In the genomic region with DNA sequence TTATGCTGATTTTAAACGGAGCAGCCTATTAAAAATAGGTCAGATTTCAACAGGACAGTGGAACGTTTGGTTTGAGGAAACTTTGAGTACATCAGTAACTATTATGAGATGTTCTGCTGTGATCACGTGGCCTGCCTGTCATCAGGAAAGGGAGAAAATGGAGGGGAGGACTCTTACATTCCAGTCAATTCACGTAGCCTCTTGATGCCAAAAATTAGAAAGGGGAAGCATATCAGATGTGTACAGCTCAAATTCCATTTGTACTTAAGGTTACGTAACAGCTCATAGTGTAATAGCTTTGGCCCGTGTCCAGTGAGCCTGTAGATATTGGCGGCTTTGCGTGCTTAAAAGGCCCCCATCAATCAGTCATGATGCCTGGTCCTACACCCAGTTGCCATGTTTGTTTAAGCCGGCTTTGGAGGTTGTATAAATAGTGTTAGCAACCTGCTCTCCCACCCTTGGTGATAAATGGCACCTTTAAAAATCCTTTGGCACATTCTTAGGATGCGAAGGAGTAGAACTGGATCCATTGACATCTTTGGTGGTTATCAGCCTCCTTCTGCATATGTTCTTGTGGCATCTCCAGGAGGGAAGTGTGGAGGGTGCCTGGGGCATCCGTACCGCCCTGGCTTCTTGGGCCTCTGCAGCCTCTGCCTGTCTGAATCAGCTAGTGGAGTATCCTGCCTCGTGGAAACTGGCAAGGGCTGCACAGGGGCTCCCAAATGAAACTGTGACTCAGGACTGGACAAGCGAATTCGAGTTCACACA, we compare ENCODE assay signal across 9 cellular contexts.
DNase-seq lines count a peak whose midpoint lies in the region; ATAC-seq and TF ChIP-seq lines count a peak whose summit lies in the region.
"Had no signal": no experiment of that assay in that cellular context is flagged by ENCODE, and none has a peak within 500 bp of the region (broad histone marks: within the 10 kb centered on the region; RNA-seq: fewer than 3 reads in every experiment).

No MANE protein-coding gene starts in this region.

- no peaks in the 10 kb centered on the region for H3K4me1 Mint-ChIP-seq in natural killer cell
- H3K4me1 Mint-ChIP-seq: activated naive CD4-positive, alpha-beta T cell treated with anti-CD3 and anti-CD28 coated beads, Interleukin-2, amount 50 U/mL, for 24 hours had no signal

- intact Hi-C loops in natural killer cell (cut with micrococcal nuclease), result no loop called here

- ATAC-seq in natural killer cell, result no peak

- no peaks in the 10 kb centered on the region for H3K27me3 ChIP-seq in HAP-1 (ENCODE audit: low read depth)

- H3K36me3 ChIP-seq in HAP-1 (replicated peaks), result no peaks in the 10 kb centered on the region

- H3K36me3 Mint-ChIP-seq in natural killer cell, result no peaks in the 10 kb centered on the region
- H3K36me3 Mint-ChIP-seq: activated naive CD4-positive, alpha-beta T cell treated with anti-CD3 and anti-CD28 coated beads, Interleukin-2, amount 50 U/mL, for 24 hours had no signal

- H3K27ac Mint-ChIP-seq in natural killer cell, result no peak overlapping the region
- H3K27ac Mint-ChIP-seq: activated naive CD4-positive, alpha-beta T cell treated with anti-CD3 and anti-CD28 coated beads, Interleukin-2, amount 50 U/mL, for 24 hours had no signal

- peaks cover 3% of the 10 kb centered on the region; the same call in 1 of the 2 replicates for H3K4me1 ChIP-seq in HAP-1

- TF ChIP-seq CTCF in retinal pigment epithelial cell (conservative IDR thresholded peaks at IDR 0.05; ENCODE audit: low read depth, low read length) (no peak), natural killer cell (IDR thresholded peaks at IDR 0.05) (no peak)

- peaks cover 8 to 26% of the 10 kb centered on the region in 2 donors for H3K27me3 Mint-ChIP-seq in natural killer cell (ENCODE audit: low read depth in 2 of 2)
- H3K27me3 Mint-ChIP-seq: activated naive CD4-positive, alpha-beta T cell treated with anti-CD3 and anti-CD28 coated beads, Interleukin-2, amount 50 U/mL, for 24 hours had no signal

- H3K4me3 Mint-ChIP-seq in natural killer cell, result no peak overlapping the region
- H3K4me3 Mint-ChIP-seq: activated naive CD4-positive, alpha-beta T cell treated with anti-CD3 and anti-CD28 coated beads, Interleukin-2, amount 50 U/mL, for 24 hours had no signal

- in situ Hi-C loops in HAP-1 (cut with MboI; ENCODE audit: low sequenced_read_pairs), result no loop called here

- peak; percentile 32 to 57 for DNase-seq in HAP-1 (ENCODE audit: low spot score in 2 of 2)
- DNase-seq in NCI-H82 treated with DMSO at 0.1 percent for 48 hours (lab: John Stamatoyannopoulos, UW; ENCODE audit: unreplicated experiment), result peak; percentile 29
- DNase-seq in fibroblast of gingiva (ENCODE audit: low read depth), result peak; percentile 97
- peak; percentile 95 for DNase-seq in retinal pigment epithelial cell (ENCODE audit: low read depth)
- no peak for DNase-seq in nucleus accumbens (lab: John Stamatoyannopoulos, UW)
- no peak for DNase-seq in natural killer cell
- no peak for DNase-seq in stimulated activated CD4-positive, alpha-beta T cell treated with anti-CD3 and anti-CD28 coated beads, Interleukin-2, amount 100 ng/mL, for 24 hours
- DNase-seq in stimulated activated CD4-positive, alpha-beta T cell treated with anti-CD3 and anti-CD28 coated beads, Interleukin-4, amount 100 ng/mL, for 24 hours, result no peak

- H3K4me3 ChIP-seq in HAP-1 (no peak overlapping the region), retinal pigment epithelial cell (ENCODE audit: low read length) (no peak overlapping the region)

- no peaks in the 10 kb centered on the region for H3K9me3 ChIP-seq in HAP-1

- no peaks in the 10 kb centered on the region for H3K9me3 Mint-ChIP-seq in natural killer cell
- H3K9me3 Mint-ChIP-seq: activated naive CD4-positive, alpha-beta T cell treated with anti-CD3 and anti-CD28 coated beads, Interleukin-2, amount 50 U/mL, for 24 hours had no signal

Comparison
In these comparisons a context has a peak if more than half of its experiments do, and no peak if none do; other contexts are left out.
1. DNase-seq: peak in HAP-1 (2 of 2), NCI-H82 treated with DMSO at 0.1 percent for 48 hours (single experiment), fibroblast of gingiva (single experiment) and retinal pigment epithelial cell (single experiment); none in nucleus accumbens (0 of 56), natural killer cell (single experiment), stimulated activated CD4-positive, alpha-beta T cell treated with anti-CD3 and anti-CD28 coated beads, Interleukin-2, amount 100 ng/mL, for 24 hours (0 of 2) and stimulated activated CD4-positive, alpha-beta T cell treated with anti-CD3 and anti-CD28 coated beads, Interleukin-4, amount 100 ng/mL, for 24 hours (single experiment).